11 cellular contexts compared by ENCODE assay signal in genomic region chr3:138987181-138987580, GRCh38. TPM values are rescaled to one million over a fixed set of nuclear protein-coding genes. Genes with fewer than 3 reads are reported as not detected.
"Had no signal": no experiment of that assay in that cellular context is flagged by ENCODE, and none has a peak within 500 bp of the region (broad histone marks: within the 10 kb centered on the region; RNA-seq: fewer than 3 reads in every experiment).

No MANE protein-coding gene starts in this region.

- H3K9ac ChIP-seq: GM23248 had no signal

- H3K4me3 Mint-ChIP-seq: HFFc6 had no signal

- H3K36me3 ChIP-seq: HAP-1 had no signal

- DNase-seq: GM23248, H7, HFFc6, IMR-90, KG1 had no signal

- H2AFZ ChIP-seq: GM23248 had no signal

- H3K27ac Mint-ChIP-seq: HFFc6 had no signal

- ATAC-seq: HCT116, K562 had no signal

- H3K4me1 ChIP-seq: HAP-1 had no signal

- H3K9me3 ChIP-seq: HAP-1 had no signal

- H3K9me3 Mint-ChIP-seq: HFFc6 had no signal

- H3K4me3 ChIP-seq: GM23248, HAP-1, K562 had no signal

- H3K27ac ChIP-seq: GM23248 had no signal

- FAIRE-seq: HTR-8/SVneo, K562 had no signal

RNA-seq across cellular contexts. Expression of gene PRR23A, which starts 18.9 kb away (rescaled TPM):
- total RNA-seq: GM23248, H4, H7, HFFc6, HT-29, IMR-90, K562 had no signal
- polyA plus RNA-seq: GM23248, IMR-90, K562 had no signal

RNA-seq across cellular contexts. Expression of gene PRR23B, which starts 33.5 kb away (rescaled TPM):
- total RNA-seq: GM23248, H4, H7, HFFc6, HT-29, IMR-90, K562 had no signal
- polyA plus RNA-seq: GM23248, IMR-90, K562 had no signal

RNA-seq across cellular contexts. Expression of gene FOXL2NB, which starts 40.2 kb away (rescaled TPM):
- total RNA-seq: HT-29 had no signal

RNA-seq across cellular contexts. Expression of gene FOXL2, which starts 40.2 kb away (rescaled TPM):
- total RNA-seq: HT-29, IMR-90 had no signal

RNA-seq across cellular contexts. Expression of gene PRR23C, which starts 57.5 kb away (rescaled TPM):
- total RNA-seq: GM23248, H4, H7, HFFc6, HT-29, IMR-90, K562 had no signal
- polyA plus RNA-seq: GM23248, IMR-90, K562 had no signal
